ENCODE assay signal across 9 cellular contexts in the genomic region with DNA sequence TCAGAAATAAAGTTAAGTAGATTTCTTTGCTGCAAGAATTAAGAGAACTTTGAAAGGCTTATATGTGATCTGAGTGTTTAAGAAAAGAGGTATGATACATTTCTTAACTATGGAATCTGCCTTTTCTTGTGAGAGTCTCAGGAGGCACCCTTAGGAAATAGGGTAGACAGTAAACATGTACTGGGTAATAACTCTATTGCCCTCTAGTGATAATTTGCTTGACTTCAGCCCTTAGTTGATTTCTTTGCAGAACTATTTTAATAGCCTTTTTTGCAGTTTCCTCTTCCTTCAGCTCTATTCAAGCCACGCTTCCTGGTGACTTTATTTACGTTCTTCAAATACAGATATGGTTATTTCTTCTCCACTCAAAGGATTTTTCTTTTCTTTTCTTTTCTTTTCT. TPM values are rescaled to one million over a fixed set of nuclear protein-coding genes. Genes with fewer than 3 reads are reported as not detected.
DNase-seq lines count a peak whose midpoint lies in the region; ATAC-seq, FAIRE-seq and TF ChIP-seq lines count a peak whose summit lies in the region.
"Had no signal": no experiment of that assay in that cellular context is flagged by ENCODE, and none has a peak within 500 bp of the region (broad histone marks: within the 10 kb centered on the region; RNA-seq: fewer than 3 reads in every experiment).

No MANE protein-coding gene starts in this region.

- H3K9me3 Mint-ChIP-seq in activated CD4-positive, alpha-beta memory T cell treated with anti-CD3 and anti-CD28 coated beads, Interleukin-2, amount 10 ng/mL, durations not matched to agents 7 days and 5 days, result no peaks in the 10 kb centered on the region

- H3K4me3 Mint-ChIP-seq in activated CD4-positive, alpha-beta memory T cell treated with anti-CD3 and anti-CD28 coated beads, Interleukin-2, amount 10 ng/mL, durations not matched to agents 7 days and 5 days, result no peak overlapping the region
- H3K4me3 Mint-ChIP-seq: activated B cell treated with CpG ODN at 0.5 μM for 24 hours had no signal

- no peaks in the 10 kb centered on the region for H3K4me1 ChIP-seq in cardiac muscle cell (ENCODE audit: low read depth)
- H3K4me1 ChIP-seq in right atrium auricular region, result no peaks in the 10 kb centered on the region
- H3K4me1 ChIP-seq in heart right ventricle, result no peaks in the 10 kb centered on the region

- no peaks in the 10 kb centered on the region for H3K9me3 ChIP-seq in cardiac muscle cell (ENCODE audit: low read depth)
- no peaks in the 10 kb centered on the region for H3K9me3 ChIP-seq in right atrium auricular region
- peaks cover 0 to 9% (median 0%) of the 10 kb centered on the region in 11 donors for H3K9me3 ChIP-seq in heart right ventricle

- DNase-seq in cardiac muscle cell (ENCODE audit: low read depth in 1 of 2, low spot score in 1 of 2) (peak in 1 of 2 donors; percentile 81), right atrium auricular region (ENCODE audit: low spot score) (no peak), heart right ventricle (no peak), urothelium cell line (ENCODE audit: low spot score) (peak; percentile 19)
- DNase-seq in activated CD4-positive, alpha-beta memory T cell treated with anti-CD3 and anti-CD28 coated beads, Interleukin-2, amount 10 ng/mL, durations not matched to agents 7 days and 5 days, result no peak
- DNase-seq in stimulated activated CD4-positive, alpha-beta T cell treated with anti-CD3 and anti-CD28 coated beads, Interleukin-2, amount 100 ng/mL, for 48 hours, result no peak
- DNase-seq: activated B cell treated with CpG ODN at 0.5 μM for 24 hours had no signal

- H3K27ac ChIP-seq in cardiac muscle cell (no peak overlapping the region), right atrium auricular region (no peak overlapping the region), heart right ventricle (no peak overlapping the region)

- ATAC-seq in SK-N-SH treated with all-trans-retinoic acid at 6 μM for 48 hours, result peak; percentile 90
- ATAC-seq in heart right ventricle, result peak in 4 of 8 donors; percentile 33 to 74 (median 67)
- ATAC-seq in GM18505 (IDR thresholded peaks at IDR 0.05; ENCODE audit: unreplicated experiment), result no peak

- H3K4me3 ChIP-seq in cardiac muscle cell (no peak overlapping the region), right atrium auricular region (no peak overlapping the region), heart right ventricle (no peak overlapping the region)

- H3K4me1 Mint-ChIP-seq in activated CD4-positive, alpha-beta memory T cell treated with anti-CD3 and anti-CD28 coated beads, Interleukin-2, amount 10 ng/mL, durations not matched to agents 7 days and 5 days, result no peaks in the 10 kb centered on the region
- H3K4me1 Mint-ChIP-seq: activated B cell treated with CpG ODN at 0.5 μM for 24 hours had no signal

- intact Hi-C loops in heart right ventricle (cut with DNase I), result loop anchor here in 7 of 10 donors (2.0 to 10.0 kb wide), 5 partner anchors 48 to 113 kb away; a partner anchor contains a TSS

- POLR2A ChIA-PET in activated CD4-positive, alpha-beta memory T cell treated with anti-CD3 and anti-CD28 coated beads, Interleukin-2, amount 10 ng/mL, durations not matched to agents 7 days and 5 days (lab: Charles Lee), result no interaction called here

- no peak for TF ChIP-seq POLR2A in GM18505 (IDR thresholded peaks at IDR 0.05; ENCODE audit: borderline replicate concordance, extremely low read depth, insufficient read depth, insufficient read length)

- peaks cover 21% of the 10 kb centered on the region for H3K27me3 Mint-ChIP-seq in activated CD4-positive, alpha-beta memory T cell treated with anti-CD3 and anti-CD28 coated beads, Interleukin-2, amount 10 ng/mL, durations not matched to agents 7 days and 5 days
- H3K27me3 Mint-ChIP-seq: activated B cell treated with CpG ODN at 0.5 μM for 24 hours had no signal

- 41 to 46% methylated on average over 2 of the region's 2 CpGs for WGBS in heart right ventricle, 2 donors

- H3K36me3 Mint-ChIP-seq in activated CD4-positive, alpha-beta memory T cell treated with anti-CD3 and anti-CD28 coated beads, Interleukin-2, amount 10 ng/mL, durations not matched to agents 7 days and 5 days (ENCODE audit: low read depth), result no peaks in the 10 kb centered on the region

- no peaks in the 10 kb centered on the region for H3K36me3 ChIP-seq in cardiac muscle cell
- H3K36me3 ChIP-seq in right atrium auricular region, result no peaks in the 10 kb centered on the region
- no peaks in the 10 kb centered on the region for H3K36me3 ChIP-seq in heart right ventricle

- H3K27ac Mint-ChIP-seq in activated CD4-positive, alpha-beta memory T cell treated with anti-CD3 and anti-CD28 coated beads, Interleukin-2, amount 10 ng/mL, durations not matched to agents 7 days and 5 days, result no peak overlapping the region
- H3K27ac Mint-ChIP-seq: activated B cell treated with CpG ODN at 0.5 μM for 24 hours had no signal

- peak; percentile 61 for TF ChIP-seq CTCF in cardiac muscle cell (IDR thresholded peaks at IDR 0.05; ENCODE audit: low read depth, low read length)
- TF ChIP-seq CTCF in right atrium auricular region (IDR thresholded peaks at IDR 0.05), result peak in 1 of 2 donors; percentile 56
- TF ChIP-seq CTCF in heart right ventricle (IDR thresholded peaks at IDR 0.05), result peak in 8 of 9 donors; percentile 24 to 56 (median 50)

- CTCF ChIA-PET in activated CD4-positive, alpha-beta memory T cell treated with anti-CD3 and anti-CD28 coated beads, Interleukin-2, amount 10 ng/mL, durations not matched to agents 7 days and 5 days (lab: Charles Lee), result interaction anchor here (1.9 kb wide), 1 partner anchor 49 kb away, joined by 7 read pairs; a partner anchor contains a TSS

- no peaks in the 10 kb centered on the region for H3K27me3 ChIP-seq in cardiac muscle cell
- H3K27me3 ChIP-seq in right atrium auricular region, result no peaks in the 10 kb centered on the region
- peaks cover 0 to 6% (median 0%) of the 10 kb centered on the region in 7 donors for H3K27me3 ChIP-seq in heart right ventricle

- no peak for FAIRE-seq in urothelium cell line (lab: Jason Lieb, UNC)

TF ChIP-seq in SK-N-SH treated with all-trans-retinoic acid at 6 μM for 48 hours, 23 proteins besides CTCF, POLR2A, EP300 and RAD21:
- TF ChIP-seq CSDC2 (CRISPR knock-in tag; IDR thresholded peaks at IDR 0.05) (no peak), GLIS3 (CRISPR knock-in tag; IDR thresholded peaks at IDR 0.05) (no peak)

RNA-seq across cellular contexts. Expression of a gene that starts 37.0 kb away (rescaled TPM):
- total RNA-seq in cardiac muscle cell (1.4 TPM in 1 of 2 replicates, not detected in the other), right atrium auricular region (not detected), heart right ventricle (1 to 10 TPM in 1 of 10 donors, under 1 TPM in 6, not detected in 3; 0.20 to 1.1 (median 0.41) TPM)
- polyA plus RNA-seq in cardiac muscle cell (0.26 and 0.96 TPM in 2 replicates), heart right ventricle (under 1 TPM; 0.22 to 0.29 TPM)
- total RNA-seq in activated CD4-positive, alpha-beta memory T cell treated with anti-CD3 and anti-CD28 coated beads, Interleukin-2, amount 10 ng/mL, durations not matched to agents 7 days and 5 days, result 1 to 10 TPM; 3.5 to 3.8 TPM

RNA-seq across cellular contexts. Expression of a gene that starts 49.1 kb away (rescaled TPM):
- total RNA-seq in cardiac muscle cell (30.8 and 34.2 TPM in 2 replicates), right atrium auricular region (10 to 100 TPM; 34.1 to 36.3 TPM), heart right ventricle (10 to 100 TPM; 29.3 to 49.8 (median 38.5) TPM)
- polyA plus RNA-seq in cardiac muscle cell (26.7 and 29.4 TPM in 2 replicates), heart right ventricle (10 to 100 TPM; 15.9 to 18.4 TPM)
- total RNA-seq in activated CD4-positive, alpha-beta memory T cell treated with anti-CD3 and anti-CD28 coated beads, Interleukin-2, amount 10 ng/mL, durations not matched to agents 7 days and 5 days, result 10 to 100 TPM; 23.6 to 24.0 TPM
